In the genomic region with DNA sequence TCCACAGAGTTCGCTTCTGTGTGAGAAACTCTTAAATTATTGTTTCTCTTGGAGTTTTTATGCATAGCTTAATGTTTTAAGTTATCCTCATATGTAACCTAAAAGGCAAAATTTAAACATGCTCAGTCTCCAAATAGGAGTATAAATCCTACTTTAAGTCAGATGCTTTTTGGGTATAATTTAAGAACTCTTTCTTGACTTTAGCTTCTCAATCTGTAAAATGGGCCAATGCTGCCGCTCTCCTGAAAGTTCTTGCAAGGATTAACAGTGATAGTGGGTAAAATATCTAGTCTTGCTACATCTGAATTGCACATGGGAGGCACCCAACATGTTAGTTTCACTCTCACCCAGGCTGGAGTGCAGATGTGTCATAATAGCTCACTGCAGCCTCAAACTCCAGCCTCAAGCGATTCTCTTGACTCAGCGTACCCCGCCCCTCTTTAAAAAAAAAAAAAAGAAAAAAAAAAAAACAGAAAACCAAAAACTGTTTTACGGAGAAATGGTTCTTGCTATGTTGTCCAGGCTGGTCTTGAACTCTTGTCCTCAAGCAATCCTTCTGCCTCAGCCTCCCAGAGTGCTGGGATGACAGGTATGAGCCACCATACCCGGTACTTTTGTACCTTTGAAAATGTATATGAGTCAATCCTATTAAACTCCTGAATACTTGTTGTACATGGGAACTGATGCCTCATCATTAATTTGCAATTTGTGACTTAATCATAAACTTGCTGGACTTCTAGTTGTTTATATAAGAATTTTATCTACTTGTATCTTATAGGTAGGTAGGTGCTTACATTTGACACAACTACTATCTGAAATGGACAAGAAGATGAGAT, we compare ENCODE assay signal across 10 cellular contexts. TPM values are rescaled to one million over a fixed set of nuclear protein-coding genes. Genes with fewer than 3 reads are reported as not detected.
DNase-seq lines count a peak whose midpoint lies in the region; ATAC-seq and TF ChIP-seq lines count a peak whose summit lies in the region.
"Had no signal": no experiment of that assay in that cellular context is flagged by ENCODE, and none has a peak within 500 bp of the region (broad histone marks: within the 10 kb centered on the region; RNA-seq: fewer than 3 reads in every experiment).

No MANE protein-coding gene starts in this region.

- peaks cover 18% of the 10 kb centered on the region for H3F3A ChIP-seq in GM23248 (ENCODE audit: insufficient read depth)
- H3F3A ChIP-seq in smooth muscle cell (ENCODE audit: low read depth) = peaks cover 9% of the 10 kb centered on the region

- peak overlapping the region; percentile 90 for H3K4me3 ChIP-seq in GM23248
- H3K4me3 ChIP-seq in smooth muscle cell = no peak overlapping the region
- H3K4me3 ChIP-seq in SJCRH30 = no peak overlapping the region

- H2AFZ ChIP-seq in GM23248 = peak overlapping the region; percentile 96; the same call in 1 of the 2 replicates
- no peak overlapping the region for H2AFZ ChIP-seq in smooth muscle cell (ENCODE audit: low read depth)

- H3K9me2 ChIP-seq in GM23248 (ENCODE audit: insufficient read depth) = no peaks in the 10 kb centered on the region

- peaks cover 31% of the 10 kb centered on the region for H3K4me1 ChIP-seq in GM23248 (ENCODE audit: insufficient read depth)
- peaks cover 10% of the 10 kb centered on the region for H3K4me1 ChIP-seq in smooth muscle cell (ENCODE audit: low read depth)
- H3K4me1 ChIP-seq in SJCRH30 = peaks cover 7% of the 10 kb centered on the region

- H3K9me3 ChIP-seq in GM23248 (ENCODE audit: low read depth) = no peaks in the 10 kb centered on the region
- no peaks in the 10 kb centered on the region for H3K9me3 ChIP-seq in smooth muscle cell (replicated peaks; ENCODE audit: low read depth)
- no peaks in the 10 kb centered on the region for H3K9me3 ChIP-seq in SJCRH30 (replicated peaks)

- no peaks in the 10 kb centered on the region for H3K27me3 ChIP-seq in GM23248 (replicated peaks; ENCODE audit: insufficient read depth)
- no peaks in the 10 kb centered on the region for H3K27me3 ChIP-seq in smooth muscle cell (ENCODE audit: low read depth)
- no peaks in the 10 kb centered on the region for H3K27me3 ChIP-seq in SJCRH30

- H3K9ac ChIP-seq in GM23248 (peak overlapping the region; percentile 90; the same call in 1 of the 2 replicates), smooth muscle cell (ENCODE audit: low read depth) (no peak overlapping the region)

- H3K27ac ChIP-seq in GM23248 (peak overlapping the region; percentile 76), smooth muscle cell (ENCODE audit: low read depth) (peak overlapping the region; percentile 96), SJCRH30 (no peak overlapping the region)

- H3K79me2 ChIP-seq in GM23248 (ENCODE audit: insufficient read depth) (peaks cover 18% of the 10 kb centered on the region), smooth muscle cell (ENCODE audit: low read depth) (peaks cover 18% of the 10 kb centered on the region)

- DNase-seq in GM23248 (peak; percentile 86), T-helper 2 cell (peak in 3 of 5 experiments; percentile 18 to 94 (median 50)), smooth muscle cell (lab: John Stamatoyannopoulos, UW; ENCODE audit: unreplicated experiment) (no peak), SJCRH30 (no peak), NCI-H524 treated with DMSO at 0.1 percent for 48 hours (lab: John Stamatoyannopoulos, UW) (no peak), sciatic nerve (ENCODE audit: low spot score) (no peak)
- DNase-seq in central memory CD4-positive, alpha-beta T cell = peak; percentile 51
- DNase-seq: left ventricle myocardium superior, NCI-H510A treated with DMSO at 0.1 percent for 48 hours had no signal

- H4K20me1 ChIP-seq in GM23248 (ENCODE audit: insufficient read depth) = no peaks in the 10 kb centered on the region
- H4K20me1 ChIP-seq in smooth muscle cell (ENCODE audit: low read depth) = no peaks in the 10 kb centered on the region

- ATAC-seq in HG03521 (IDR thresholded peaks at IDR 0.05; ENCODE audit: unreplicated experiment) (no peak), sciatic nerve (no peak)
- ATAC-seq: left ventricle myocardium superior had no signal

- WGBS in GM23248 (ENCODE audit: low coverage in 1 of 2, low lambda C conversion rate in 2 of 2, missing lambda C conversion rate in 2 of 2), 2 experiments = 30 to 35% methylated on average over 7 of the region's 7 CpGs
- 94% methylated on average over 7 of the region's 7 CpGs for WGBS in smooth muscle cell (ENCODE audit: low lambda C conversion rate)

- in situ Hi-C loops in GM23248 (cut with MboI) = no loop called here

- H3K4me2 ChIP-seq in GM23248 (ENCODE audit: unreplicated experiment) (peak overlapping the region; percentile 94), smooth muscle cell (peak overlapping the region; percentile 99)

- H3K36me3 ChIP-seq in GM23248 (ENCODE audit: low read depth) = no peaks in the 10 kb centered on the region
- no peaks in the 10 kb centered on the region for H3K36me3 ChIP-seq in smooth muscle cell (ENCODE audit: low read depth)
- no peaks in the 10 kb centered on the region for H3K36me3 ChIP-seq in SJCRH30

- intact Hi-C loops in sciatic nerve (cut with DNase I) = no loop called here

- no peak for TF ChIP-seq CTCF in smooth muscle cell (IDR thresholded peaks at IDR 0.05; ENCODE audit: borderline replicate concordance, insufficient read depth, poor library complexity, severe bottlenecking)

RNA-seq across cellular contexts. Expression of a gene that starts 1.8 kb away (rescaled TPM):
- total RNA-seq in GM23248 (2014; rRNA removed; shearing (Covaris generic)) = 0.38 and 0.65 TPM in 2 replicates
- polyA plus RNA-seq in GM23248 (2016; fragmentation: Nextera tagmentation; extraction: Ambion mirVana) (0.67 and 1.0 TPM in 2 replicates), smooth muscle cell (0.42 and 0.61 TPM in 2 replicates)
- total RNA-seq in smooth muscle cell (0.81 and 1.5 TPM in 2 replicates), sciatic nerve (2.1 TPM)
- 1.8 and 2.5 TPM in 2 replicates for total RNA-seq in SJCRH30 (2014; rRNA removed; shearing (Covaris generic))

RNA-seq across cellular contexts. Expression of a gene that starts 2.1 kb away (rescaled TPM):
- total RNA-seq in GM23248 (2014; rRNA removed; shearing (Covaris generic)) = 4.0 and 5.1 TPM in 2 replicates
- polyA plus RNA-seq in GM23248 (2016; fragmentation: Nextera tagmentation; extraction: Ambion mirVana) = 3.2 and 3.6 TPM in 2 replicates
- total RNA-seq in smooth muscle cell = 8.0 and 9.2 TPM in 2 replicates
- polyA plus RNA-seq in smooth muscle cell = 2.6 and 3.4 TPM in 2 replicates
- 4.6 TPM in 2 replicates for total RNA-seq in SJCRH30 (2014; rRNA removed; shearing (Covaris generic))
- total RNA-seq in sciatic nerve = 14.4 TPM

Comparison
In these comparisons a context has a peak if more than half of its experiments do, and no peak if none do; other contexts are left out.
1. DNase-seq: peak in GM23248 (single experiment), T-helper 2 cell (3 of 5) and central memory CD4-positive, alpha-beta T cell (single experiment); none in smooth muscle cell (single experiment), SJCRH30 (0 of 2), NCI-H524 treated with DMSO at 0.1 percent for 48 hours (single experiment) and sciatic nerve (single experiment).